Comparison of ENCODE assay signal across 16 cellular contexts in genomic region chr7:87687653-87688254, GRCh38. TPM values are rescaled to one million over a fixed set of nuclear protein-coding genes. Genes with fewer than 3 reads are reported as not detected.
DNase-seq lines count a peak whose midpoint lies in the region; ATAC-seq and TF ChIP-seq lines count a peak whose summit lies in the region.
"Had no signal": no experiment of that assay in that cellular context is flagged by ENCODE, and none has a peak within 500 bp of the region (broad histone marks: within the 10 kb centered on the region; RNA-seq: fewer than 3 reads in every experiment).

No MANE protein-coding gene starts in this region.

- TF ChIP-seq POLR2A in HCT116 (IDR thresholded peaks at IDR 0.05; ENCODE audit: borderline replicate concordance, extremely low read depth, insufficient read depth, insufficient read length) (no peak), suprapubic skin (IDR thresholded peaks at IDR 0.05) (no peak)

- H3K4me1 ChIP-seq in heart right ventricle (no peaks in the 10 kb centered on the region), HCT116 (ENCODE audit: control insufficient read depth in 1 of 2, insufficient read depth in 2 of 2, low read length in 2 of 2) (no peaks in the 10 kb centered on the region), endodermal cell (ENCODE audit: control insufficient read depth, insufficient read depth, low read length) (no peaks in the 10 kb centered on the region), suprapubic skin (no peaks in the 10 kb centered on the region), aorta (ENCODE audit: control insufficient read depth in 1 of 2, insufficient read depth in 2 of 2, low read length in 2 of 2) (no peaks in the 10 kb centered on the region)
- H3K4me1 ChIP-seq: A549, BE2C had no signal

- H3K9ac ChIP-seq in HCT116 (ENCODE audit: low read length) (no peak overlapping the region), endodermal cell (ENCODE audit: extremely low read depth, low read length, poor library complexity, severe bottlenecking) (no peak overlapping the region)

- TF ChIP-seq EP300 in suprapubic skin (IDR thresholded peaks at IDR 0.05), result no peak

- H3K9me2 ChIP-seq in HCT116 (ENCODE audit: insufficient read depth), result 0 out of 2 replicates have a peak, but pooled peaks cover 4% of the 10 kb centered on the region

- H3K27ac ChIP-seq in heart right ventricle (no peak overlapping the region), HCT116 (ENCODE audit: low read depth, low read length) (no peak overlapping the region), endodermal cell (ENCODE audit: low read depth, low read length) (no peak overlapping the region), suprapubic skin (no peak overlapping the region), aorta (ENCODE audit: low read depth in 1 of 2, low read length in 2 of 2) (no peak overlapping the region)
- H3K27ac ChIP-seq: A549, C4-2B had no signal

- ATAC-seq in heart right ventricle (peak in 7 of 8 donors; percentile 34 to 87 (median 65)), Right ventricle myocardium superior (ENCODE audit: poor library complexity) (no peak), HCT116 (peak; percentile 52; the same call in 1 of the 2 replicates), aorta (ENCODE audit: low FRiP score) (no peak)
- ATAC-seq: A549 had no signal

- TF ChIP-seq CTCF in heart right ventricle (IDR thresholded peaks at IDR 0.05) (no peak), HCT116 (IDR thresholded peaks at IDR 0.05 in 2 of 3, conservative IDR thresholded peaks at IDR 0.05 in 1 of 3; ENCODE audit: borderline replicate concordance in 1 of 3, insufficient read depth in 1 of 3, low read depth in 2 of 3, low read length in 2 of 3) (peak in 1 of 3 experiments; percentile 21; a peak in 1 of 6 replicates), endodermal cell (conservative IDR thresholded peaks at IDR 0.05) (peak; percentile 32), GM10248 (IDR thresholded peaks at IDR 0.05; ENCODE audit: control extremely low read depth, extremely low read depth, low read depth, missing control alignments) (no peak), suprapubic skin (IDR thresholded peaks at IDR 0.05) (no peak)

- H3K4me3 ChIP-seq in heart right ventricle (no peak overlapping the region), HCT116 (replicated peaks in 1 of 2; ENCODE audit: low read depth in 1 of 2, low read length in 2 of 2) (no peak overlapping the region), endodermal cell (ENCODE audit: low read length) (no peak overlapping the region), suprapubic skin (no peak overlapping the region), aorta (ENCODE audit: low read length in 2 of 2) (no peak overlapping the region)
- H3K4me3 ChIP-seq: A549 had no signal

- no peaks in the 10 kb centered on the region for H3K9me3 Mint-ChIP-seq in endodermal cell
- H3K9me3 Mint-ChIP-seq: CD4-positive, alpha-beta memory T cell had no signal

- RAD21 ChIA-PET in HCT116 (lab: Charles Lee; ENCODE audit: low non-redundant PET in 1 of 2, low total read pairs in 2 of 2, uncharacterized antibody in 2 of 2, unreplicated experiment in 2 of 2), result no interaction called here

- no peak overlapping the region for H3K4me2 ChIP-seq in HCT116 (ENCODE audit: low read length)
- H3K4me2 ChIP-seq: A549 had no signal

- intact Hi-C loops in heart right ventricle (cut with DNase I), result loop anchor here in 1 of 10 donors (5.0 kb wide), 1 partner anchor 50 kb away; no protein-coding TSS in a partner anchor
- intact Hi-C loops in Right ventricle myocardium superior (cut with DNase I), result no loop called here
- intact Hi-C loops in HCT116 (cut with micrococcal nuclease), result no loop called here
- intact Hi-C loops in aorta (cut with DNase I), result no loop called here

- no TSS peak for BruUV-seq in HCT116 (replicated peaks; lab: Mats Ljungman, UMichigan)

- H3K27me3 ChIP-seq in heart right ventricle (no peaks in the 10 kb centered on the region), HCT116 (ENCODE audit: insufficient read depth, low read length) (no peaks in the 10 kb centered on the region), endodermal cell (ENCODE audit: control insufficient read depth, insufficient read depth, low read length, poor library complexity, severe bottlenecking) (no peaks in the 10 kb centered on the region), suprapubic skin (no peaks in the 10 kb centered on the region), aorta (ENCODE audit: control insufficient read depth in 1 of 2, insufficient read depth in 2 of 2, low read length in 1 of 2) (no peaks in the 10 kb centered on the region)
- H3K27me3 ChIP-seq: BE2C had no signal

- no peaks in the 10 kb centered on the region for H4K20me1 ChIP-seq in HCT116 (ENCODE audit: insufficient read depth)

- DNase-seq in heart right ventricle, result no peak
- DNase-seq in Right ventricle myocardium superior, result no peak
- peak; percentile 33 for DNase-seq in DMS53 (lab: John Stamatoyannopoulos, UW)
- no peak for DNase-seq in HCT116 (ENCODE audit: low read depth, low spot score)
- no peak for DNase-seq in endodermal cell
- DNase-seq in GM10248 (ENCODE audit: extremely low spot score), result no peak
- DNase-seq in suprapubic skin (ENCODE audit: low spot score in 2 of 2), result no peak
- DNase-seq in aorta, result no peak
- DNase-seq: BE2C; CD4-positive, alpha-beta memory T cell; DMS153; GF-D8; HCEC 1CT; IMR-90 had no signal

- WGBS in heart right ventricle, 2 donors, result 57 to 72% methylated on average over 4 of the region's 4 CpGs
- WGBS in endodermal cell (ENCODE audit: insufficient coverage in 1 of 2, insufficient read length in 1 of 2), 2 experiments, result 67 to 95% methylated on average over 1 to 4 of the region's 4 CpGs
- 78% methylated on average over 4 of the region's 4 CpGs for WGBS in suprapubic skin
- WGBS in aorta, 2 donors, result 76 to 79% methylated on average over 4 of the region's 4 CpGs

- H3K36me3 ChIP-seq in heart right ventricle (no peaks in the 10 kb centered on the region), HCT116 (ENCODE audit: control insufficient read depth in 1 of 2, insufficient read depth in 2 of 2, low read length in 2 of 2) (no peaks in the 10 kb centered on the region), endodermal cell (ENCODE audit: control insufficient read depth, insufficient read depth, low read length) (no peaks in the 10 kb centered on the region), suprapubic skin (no peaks in the 10 kb centered on the region), aorta (ENCODE audit: control insufficient read depth in 1 of 2, insufficient read depth in 2 of 2, low read length in 1 of 2) (no peaks in the 10 kb centered on the region)
- H3K36me3 ChIP-seq: BE2C had no signal

- H3K27ac Mint-ChIP-seq in endodermal cell, result no peak overlapping the region
- H3K27ac Mint-ChIP-seq: CD4-positive, alpha-beta memory T cell had no signal

- CTCF ChIA-PET in HCT116 (lab: Charles Lee), result no interaction called here
- CTCF ChIA-PET in GM10248 (lab: Yijun Ruan, JAX), result no interaction called here

- POLR2A ChIA-PET in HCT116 (lab: Charles Lee) (no interaction called here), GM10248 (lab: Yijun Ruan, JAX) (no interaction called here)

- H3K4me1 Mint-ChIP-seq in endodermal cell, result no peaks in the 10 kb centered on the region
- H3K4me1 Mint-ChIP-seq: CD4-positive, alpha-beta memory T cell had no signal

- H3K4me3 Mint-ChIP-seq in endodermal cell, result no peak overlapping the region
- H3K4me3 Mint-ChIP-seq: CD4-positive, alpha-beta memory T cell had no signal

- TF ChIP-seq RAD21 in HCT116 (IDR thresholded peaks at IDR 0.05; ENCODE audit: low read depth), result no peak

- H3K79me2 ChIP-seq in HCT116 (ENCODE audit: insufficient read depth, low read length), result no peaks in the 10 kb centered on the region

- no peaks in the 10 kb centered on the region for H3K27me3 Mint-ChIP-seq in endodermal cell (ENCODE audit: insufficient read depth)
- H3K27me3 Mint-ChIP-seq: CD4-positive, alpha-beta memory T cell had no signal

- no peak overlapping the region for H2AFZ ChIP-seq in HCT116 (ENCODE audit: low read depth, low read length, poor library complexity, severe bottlenecking)

- H3K9me3 ChIP-seq in heart right ventricle (no peaks in the 10 kb centered on the region), HCT116 (ENCODE audit: control insufficient read depth in 1 of 2, insufficient read depth in 1 of 2, low read depth in 1 of 2, low read length in 2 of 2) (no peaks in the 10 kb centered on the region), endodermal cell (ENCODE audit: control insufficient read depth, low read length) (no peaks in the 10 kb centered on the region), suprapubic skin (no peaks in the 10 kb centered on the region), aorta (ENCODE audit: control insufficient read depth, low read length) (no peaks in the 10 kb centered on the region)
- H3K9me3 ChIP-seq: A549, BE2C had no signal

- no peaks in the 10 kb centered on the region for H3K36me3 Mint-ChIP-seq in endodermal cell (ENCODE audit: low read depth)
- H3K36me3 Mint-ChIP-seq: CD4-positive, alpha-beta memory T cell had no signal

TF ChIP-seq in HCT116, 20 proteins besides CTCF, POLR2A, EP300 and RAD21 (continues in another document):
- no peak for TF ChIP-seq SRF (IDR thresholded peaks at IDR 0.05; ENCODE audit: low read depth)
- TF ChIP-seq EGR1 (IDR thresholded peaks at IDR 0.05; ENCODE audit: low read depth), result no peak
- TF ChIP-seq EZH2phosphoT487 (IDR thresholded peaks at IDR 0.05; ENCODE audit: borderline replicate concordance), result no peak
- TF ChIP-seq SIN3A (IDR thresholded peaks at IDR 0.05; ENCODE audit: low read depth), result no peak
- no peak for TF ChIP-seq ZBTB33 (IDR thresholded peaks at IDR 0.05; ENCODE audit: extremely low read depth, insufficient replicate concordance, low read length)

RNA-seq across cellular contexts. Expression of gene RUNDC3B, which starts 59.6 kb away (rescaled TPM):
- total RNA-seq in heart right ventricle, result 1 to 10 TPM in 4 of 10 donors, under 1 TPM in 6; 0.38 to 2.0 (median 0.87) TPM
- polyA plus RNA-seq in heart right ventricle, result under 1 TPM; 0.75 to 0.95 TPM
- 1.5 TPM for total RNA-seq in Right ventricle myocardium superior
- total RNA-seq in HCT116 (2021; ENCODE audit: unreplicated experiment), result 4.4 TPM
- polyA plus RNA-seq in HCT116 (2012), result 2.5 and 3.0 TPM in 2 replicates
- total RNA-seq in endodermal cell, result under 1 TPM in 1 of 2 donors, not detected in 1; 0.44 TPM
- 0.57 TPM for polyA plus RNA-seq in endodermal cell (2013, experiment 1 of 2)
- polyA plus RNA-seq in endodermal cell (2013, experiment 2 of 2), result 0.41 TPM
- total RNA-seq in suprapubic skin, result 1 to 10 TPM in 3 of 4 donors, under 1 TPM in 1; 0.72 to 2.8 (median 1.8) TPM
- 1 to 10 TPM; 1.1 to 2.5 TPM for total RNA-seq in aorta
- under 1 TPM; 0.08 to 0.50 TPM for polyA plus RNA-seq in aorta
- polyA plus RNA-seq: A549 had no signal

Comparison
In these comparisons a context has a peak if more than half of its experiments do, and no peak if none do; other contexts are left out.
1. ATAC-seq: peak in heart right ventricle (7 of 8) and HCT116 (single experiment); none in Right ventricle myocardium superior (single experiment) and aorta (single experiment).